In the genomic region with DNA sequence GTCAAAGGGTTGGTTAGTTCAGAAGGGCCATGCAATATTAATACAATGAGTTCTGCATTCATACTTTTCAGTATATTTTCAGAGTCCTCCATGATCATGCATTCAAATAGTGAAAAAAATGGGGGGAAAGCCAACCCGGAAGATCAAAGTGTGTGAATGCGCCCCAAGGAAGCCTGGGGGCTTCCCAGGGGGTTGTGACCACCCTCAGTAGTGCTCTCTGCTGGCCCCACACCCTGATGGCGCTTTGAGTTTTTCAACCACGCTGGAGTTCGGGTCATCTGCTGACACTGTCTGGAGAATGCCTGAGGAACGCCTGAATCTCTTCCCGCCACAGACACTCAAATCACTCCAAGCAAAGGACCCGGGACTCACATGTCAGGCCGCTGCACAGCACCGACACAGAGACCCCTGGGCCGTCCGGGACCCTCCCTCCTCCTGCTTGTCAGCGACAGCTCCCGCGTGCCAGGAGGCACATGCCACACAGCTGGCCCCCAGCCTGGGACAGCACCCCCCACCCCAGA, we compare ENCODE assay signal across 8 cellular contexts.
DNase-seq lines count a peak whose midpoint lies in the region; TF ChIP-seq lines count a peak whose summit lies in the region.

No MANE protein-coding gene starts in this region.

- peaks cover 7% of the 10 kb centered on the region for H3K9me3 Mint-ChIP-seq in nephron progenitor cell

- H3K27me3 Mint-ChIP-seq in nephron progenitor cell (ENCODE audit: low read depth, poor library complexity), result peaks cover 24% of the 10 kb centered on the region

- no peaks in the 10 kb centered on the region; the same call in 1 of the 2 replicates for H3K9me3 ChIP-seq in BLaER1

- H3K4me3 Mint-ChIP-seq in nephron progenitor cell, result peak overlapping the region; percentile 95

- DNase-seq in NCI-H69 (lab: John Stamatoyannopoulos, UW), result peak; percentile 65
- no peak for DNase-seq in epithelial cell of esophagus (ENCODE audit: low read depth)
- peak; percentile 31 for DNase-seq in nephron progenitor cell
- no peak for DNase-seq in NCI-H82 treated with DMSO at 0.1 percent for 48 hours (lab: John Stamatoyannopoulos, UW; ENCODE audit: unreplicated experiment)
- DNase-seq in germinal center (ENCODE audit: low spot score), result no peak
- no peak for DNase-seq in DMS79 (lab: John Stamatoyannopoulos, UW)
- no peak for DNase-seq in GM20000 (ENCODE audit: low spot score)

- no peaks in the 10 kb centered on the region for H4K20me1 ChIP-seq in BLaER1

- no peak overlapping the region for H3K27ac Mint-ChIP-seq in nephron progenitor cell

- peaks cover 65% of the 10 kb centered on the region for H3K4me1 Mint-ChIP-seq in nephron progenitor cell

- no peak for TF ChIP-seq CTCF in epithelial cell of esophagus (IDR thresholded peaks at IDR 0.05; ENCODE audit: insufficient read depth, low read depth, low read length, missing control alignments)
- no peak for TF ChIP-seq CTCF in nephron progenitor cell (IDR thresholded peaks at IDR 0.05)
- no peak for TF ChIP-seq CTCF in GM20000 (IDR thresholded peaks at IDR 0.05; ENCODE audit: extremely low read depth, missing control alignments)

- peak overlapping the region; percentile 83 for H3K9ac ChIP-seq in BLaER1

- H3K4me2 ChIP-seq in BLaER1, result peak overlapping the region; percentile 100

- peaks cover 41% of the 10 kb centered on the region for H3K27me3 ChIP-seq in BLaER1

- H3K4me1 ChIP-seq in BLaER1, result peaks cover 58% of the 10 kb centered on the region

- peaks cover 18% of the 10 kb centered on the region for H3K36me3 Mint-ChIP-seq in nephron progenitor cell (ENCODE audit: low read depth)

- H3K4me3 ChIP-seq in BLaER1 (peak overlapping the region; percentile 79), epithelial cell of esophagus (ENCODE audit: low read length) (peak overlapping the region; percentile 59)

- H3K27ac ChIP-seq in BLaER1, result peak overlapping the region; percentile 39; the same call in 1 of the 2 replicates

- no peaks in the 10 kb centered on the region for H3K36me3 ChIP-seq in BLaER1

Comparison
In these comparisons a context has a peak if more than half of its experiments do, and no peak if none do; other contexts are left out.
1. DNase-seq: peak in NCI-H69 (single experiment) and nephron progenitor cell (single experiment); none in epithelial cell of esophagus (single experiment), NCI-H82 treated with DMSO at 0.1 percent for 48 hours (single experiment), germinal center (single experiment), DMS79 (single experiment) and GM20000 (single experiment).